Comparison of ENCODE assay signal across 11 cellular contexts in genomic region chr2:64274399-64275173, GRCh38.
DNase-seq lines count a peak whose midpoint lies in the region; ATAC-seq, FAIRE-seq and TF ChIP-seq lines count a peak whose summit lies in the region.
"Had no signal": no experiment of that assay in that cellular context is flagged by ENCODE, and none has a peak within 500 bp of the region (broad histone marks: within the 10 kb centered on the region; RNA-seq: fewer than 3 reads in every experiment).

No MANE protein-coding gene starts in this region.

- H3K27me3 ChIP-seq in K562 (ENCODE audit: control insufficient read depth in 2 of 2, insufficient read depth in 2 of 2, low read length in 2 of 2) (no peaks in the 10 kb centered on the region), HepG2 (ENCODE audit: control insufficient read depth in 1 of 2, insufficient read depth in 2 of 2, low read length in 2 of 2) (no peaks in the 10 kb centered on the region), thoracic aorta (replicated peaks; ENCODE audit: insufficient read depth) (no peaks in the 10 kb centered on the region)

- in situ Hi-C loops in K562 (cut with MboI): no loop called here
- in situ Hi-C loops in HepG2 (cut with HindIII; ENCODE audit: extremely low pct_ligation_motif_present, low pct_unique_long_range_greater_than_20kb): no loop called here

- no peak overlapping the region for H3K4me3 ChIP-seq in K562
- H3K4me3 ChIP-seq in HepG2 (replicated peaks in 1 of 3; ENCODE audit: insufficient read depth in 1 of 3, low read depth in 2 of 3, low read length in 3 of 3): no peak overlapping the region
- H3K4me3 ChIP-seq in thoracic aorta: peak overlapping the region; percentile 10

- H3K4me2 ChIP-seq in K562 (ENCODE audit: insufficient read depth, low read length): no peak overlapping the region
- peak overlapping the region; percentile 34; the same call in 1 of the 2 replicates for H3K4me2 ChIP-seq in HepG2 (ENCODE audit: low read depth, low read length)

- H3K27ac ChIP-seq in K562 (ENCODE audit: extremely low read depth, low read depth, low read length): no peak overlapping the region
- no peak overlapping the region for H3K27ac ChIP-seq in HepG2 (ENCODE audit: extremely low read length, insufficient read depth, low read length)
- peak overlapping the region in 1 of 2 donors; percentile 31 for H3K27ac ChIP-seq in thoracic aorta

- TF ChIP-seq EP300 in K562 (IDR thresholded peaks at IDR 0.05; ENCODE audit: low read length) (no peak), HepG2 (IDR thresholded peaks at IDR 0.05; ENCODE audit: low read depth in 2 of 2, low read length in 2 of 2) (no peak), HepG2 (CRISPR knock-in tag; IDR thresholded peaks at IDR 0.05; ENCODE audit: borderline replicate concordance) (no peak)

- TF ChIP-seq CTCF in K562 (IDR thresholded peaks at IDR 0.05 in 2 of 3, conservative IDR thresholded peaks at IDR 0.05 in 1 of 3; ENCODE audit: insufficient read depth in 2 of 3, low read depth in 1 of 3, low read length in 3 of 3) (no peak), HepG2 (CRISPR knock-in tag; IDR thresholded peaks at IDR 0.05) (no peak), thoracic aorta (IDR thresholded peaks at IDR 0.05) (no peak)

- DNase-seq in activated T-cell treated with anti-CD3 and anti-CD28 coated beads, Interleukin-2, amount 50 U/mL, for 4 hours: no peak
- DNase-seq in activated T-cell treated with anti-CD3 and anti-CD28 coated beads, Interleukin-2, amount 50 U/mL, for 1 hour: no peak
- DNase-seq in K562 (ENCODE audit: extremely low read depth in 1 of 4, low spot score in 3 of 4) (no peak), HepG2 (ENCODE audit: low spot score) (no peak), thoracic aorta (ENCODE audit: low spot score) (no peak), foreskin melanocyte (no peak)
- DNase-seq in stimulated activated CD4-positive, alpha-beta T cell treated with anti-CD3 and anti-CD28 coated beads, Interleukin-2, amount 100 ng/mL, for 24 hours: no peak
- DNase-seq: activated CD8-positive, alpha-beta memory T cell treated with anti-CD3 and anti-CD28 coated beads, Interleukin-2, amount 10 ng/mL, durations not matched to agents 7 days and 5 days; NCI-H2107; SHP77 treated with DMSO at 0.1 percent for 48 hours had no signal

- H3K9me3 ChIP-seq in K562 (replicated peaks; ENCODE audit: control insufficient read depth, insufficient read depth, low read depth, low read length) (no peaks in the 10 kb centered on the region), HepG2 (ENCODE audit: low read length) (no peaks in the 10 kb centered on the region), thoracic aorta (no peaks in the 10 kb centered on the region)

- H3K36me3 ChIP-seq in K562 (ENCODE audit: control insufficient read depth, insufficient read depth, low read length) (no peaks in the 10 kb centered on the region), HepG2 (replicated peaks in 1 of 2; ENCODE audit: control insufficient read depth in 1 of 2, insufficient read depth in 2 of 2, low read length in 2 of 2) (no peaks in the 10 kb centered on the region), thoracic aorta (no peaks in the 10 kb centered on the region)

- no peak for TF ChIP-seq POLR2A in K562 (conservative IDR thresholded peaks at IDR 0.05)
- no peak for TF ChIP-seq POLR2A in HepG2 (IDR thresholded peaks at IDR 0.05; ENCODE audit: insufficient read depth in 1 of 2, low read depth in 2 of 2, low read length in 2 of 2)

- no peak overlapping the region for H3K4me3 Mint-ChIP-seq in activated T-cell treated with anti-CD3 and anti-CD28 coated beads, Interleukin-2, amount 50 U/mL, for 4 hours
- H3K4me3 Mint-ChIP-seq: activated CD8-positive, alpha-beta memory T cell treated with anti-CD3 and anti-CD28 coated beads, Interleukin-2, amount 10 ng/mL, durations not matched to agents 7 days and 5 days had no signal

- H3K27me3 Mint-ChIP-seq in activated T-cell treated with anti-CD3 and anti-CD28 coated beads, Interleukin-2, amount 50 U/mL, for 4 hours (ENCODE audit: low read depth): no peaks in the 10 kb centered on the region
- H3K27me3 Mint-ChIP-seq: activated CD8-positive, alpha-beta memory T cell treated with anti-CD3 and anti-CD28 coated beads, Interleukin-2, amount 10 ng/mL, durations not matched to agents 7 days and 5 days had no signal

- POLR2A ChIA-PET in K562 (lab: Yijun Ruan, JAX): interaction anchor here (0.8 kb wide), 1 partner anchor 13 kb away, joined by 3 read pairs; no protein-coding TSS in a partner anchor
- POLR2A ChIA-PET in HepG2 (lab: Yijun Ruan, JAX): no interaction called here

- H3K79me2 ChIP-seq in K562 (ENCODE audit: control insufficient read depth, insufficient read depth, low read length) (no peaks in the 10 kb centered on the region), HepG2 (ENCODE audit: insufficient read depth, low read length) (no peaks in the 10 kb centered on the region)

- H3K36me3 Mint-ChIP-seq in activated T-cell treated with anti-CD3 and anti-CD28 coated beads, Interleukin-2, amount 50 U/mL, for 4 hours (ENCODE audit: insufficient read depth): no peaks in the 10 kb centered on the region

- FAIRE-seq in K562 (lab: Jason Lieb, UNC) (no peak), HepG2 (lab: Jason Lieb, UNC) (no peak)

- 20% methylated on average over 2 of the region's 2 CpGs for WGBS in K562 (ENCODE audit: insufficient coverage, low coverage, missing lambda C conversion rate)
- 3% methylated on average over 2 of the region's 2 CpGs for WGBS in HepG2 (ENCODE audit: low lambda C conversion rate)

- intact Hi-C loops in K562 (cut with micrococcal nuclease): no loop called here
- intact Hi-C loops in HepG2 (cut with micrococcal nuclease; ENCODE audit: unreplicated experiment): no loop called here

- H3K4me1 ChIP-seq in K562 (replicated peaks in 1 of 2; ENCODE audit: control insufficient read depth in 2 of 2, insufficient read depth in 2 of 2, low read length in 2 of 2): peaks cover 5 to 14% of the 10 kb centered on the region in 2 experiments; a peak in 4 of 5 replicates
- H3K4me1 ChIP-seq in HepG2 (ENCODE audit: insufficient read depth, low read length): peaks cover 21% of the 10 kb centered on the region
- peaks cover 0 to 11% of the 10 kb centered on the region in 2 donors for H3K4me1 ChIP-seq in thoracic aorta (ENCODE audit: control insufficient read depth in 1 of 2, low read depth in 2 of 2)

- ATAC-seq in activated T-cell treated with anti-CD3 and anti-CD28 coated beads, Interleukin-2, amount 50 U/mL, for 4 hours: peak; percentile 69 to 79
- ATAC-seq in K562: peak; percentile 32; the same call in 1 of the 3 replicates
- no peak for ATAC-seq in HepG2
- ATAC-seq in thoracic aorta (ENCODE audit: insufficient number of reproducible peaks, low FRiP score, low read depth): no peak
- ATAC-seq in HG02884 (IDR thresholded peaks at IDR 0.05; ENCODE audit: unreplicated experiment): no peak
- ATAC-seq: activated CD8-positive, alpha-beta memory T cell treated with anti-CD3 and anti-CD28 coated beads, Interleukin-2, amount 10 ng/mL, durations not matched to agents 7 days and 5 days had no signal

- CTCF ChIA-PET in K562 (lab: Yijun Ruan, JAX; ENCODE audit: low intra/inter-chr PET ratio): no interaction called here
- CTCF ChIA-PET in HepG2 (lab: Yijun Ruan, JAX; ENCODE audit: low intra/inter-chr PET ratio, low total read pairs): no interaction called here

- H3K9me1 ChIP-seq in K562 (ENCODE audit: control insufficient read depth, insufficient read depth, low read length): no peaks in the 10 kb centered on the region

- peaks cover 24% of the 10 kb centered on the region for H3K4me1 Mint-ChIP-seq in activated T-cell treated with anti-CD3 and anti-CD28 coated beads, Interleukin-2, amount 50 U/mL, for 4 hours (ENCODE audit: low read depth)

- BruUV-seq in K562 (replicated peaks; lab: Mats Ljungman, UMichigan): no TSS peak
- no TSS peak for BruUV-seq in HepG2 (replicated peaks; lab: Mats Ljungman, UMichigan)

- H4K20me1 ChIP-seq in K562 (replicated peaks; ENCODE audit: control insufficient read depth, insufficient read depth, low read length) (no peaks in the 10 kb centered on the region), HepG2 (ENCODE audit: insufficient read depth, low read length) (no peaks in the 10 kb centered on the region)

- no peak overlapping the region; a peak in 1 of 4 replicates for H3K9ac ChIP-seq in K562 (ENCODE audit: insufficient read depth in 1 of 2, low read depth in 2 of 2, low read length in 2 of 2)
- H3K9ac ChIP-seq in HepG2 (ENCODE audit: insufficient read depth, low read depth, low read length): no peak overlapping the region

- TF ChIP-seq RAD21 in K562 (CRISPR knock-in tag; conservative IDR thresholded peaks at IDR 0.05 in 1 of 2, IDR thresholded peaks at IDR 0.05 in 1 of 2): no peak
- TF ChIP-seq RAD21 in HepG2 (CRISPR knock-in tag; IDR thresholded peaks at IDR 0.05): no peak

- H3K9me3 Mint-ChIP-seq in activated T-cell treated with anti-CD3 and anti-CD28 coated beads, Interleukin-2, amount 50 U/mL, for 4 hours: peaks cover 9% of the 10 kb centered on the region

- no peak overlapping the region for H2AFZ ChIP-seq in K562 (ENCODE audit: low read depth, low read length)
- no peak overlapping the region for H2AFZ ChIP-seq in HepG2 (ENCODE audit: low read length)

TF ChIP-seq in K562, 482 proteins besides CTCF, POLR2A, EP300 and RAD21:
- TF ChIP-seq NFIX (CRISPR knock-in tag; IDR thresholded peaks at IDR 0.05; ENCODE audit: low read depth): no peak
TF ChIP-seq in K562: peak in this region for 0.

TF ChIP-seq in HepG2, 621 proteins besides CTCF, POLR2A, EP300 and RAD21 (continues in another document):
- TF ChIP-seq ZBTB7B (CRISPR knock-in tag; IDR thresholded peaks at IDR 0.05) (no peak), SNRNP70 (IDR thresholded peaks at IDR 0.05; ENCODE audit: low read depth, low read length) (no peak), HNRNPL (IDR thresholded peaks at IDR 0.05; ENCODE audit: low read depth, low read length) (no peak), ZNF619 (CRISPR knock-in tag; IDR thresholded peaks at IDR 0.05) (no peak), ZNF337 (CRISPR knock-in tag; IDR thresholded peaks at IDR 0.05; ENCODE audit: borderline replicate concordance, low read depth) (no peak)

Comparison
In these comparisons a context has a peak if more than half of its experiments do, and no peak if none do; other contexts are left out.
1. ATAC-seq: peak in activated T-cell treated with anti-CD3 and anti-CD28 coated beads, Interleukin-2, amount 50 U/mL, for 4 hours (2 of 2) and K562 (single experiment); none in HepG2 (single experiment), thoracic aorta (single experiment) and HG02884 (single experiment).